In genomic region chr10:112461029-112461887, GRCh38 we compare ENCODE assay signal across 11 cellular contexts. TPM values are rescaled to one million over a fixed set of nuclear protein-coding genes. Genes with fewer than 3 reads are reported as not detected.
DNase-seq lines count a peak whose midpoint lies in the region; ATAC-seq and TF ChIP-seq lines count a peak whose summit lies in the region.
"Had no signal": no experiment of that assay in that cellular context is flagged by ENCODE, and none has a peak within 500 bp of the region (broad histone marks: within the 10 kb centered on the region; RNA-seq: fewer than 3 reads in every experiment).

No MANE protein-coding gene starts in this region.

- WGBS in mesodermal cell (ENCODE audit: insufficient coverage in 2 of 2), 2 experiments, result 91 to 100% methylated on average over 3 of the region's 4 CpGs

- no peak overlapping the region for H2AFZ ChIP-seq in DND-41 (ENCODE audit: low read depth, low read length)

- TF ChIP-seq CTCF in DND-41 (IDR thresholded peaks at IDR 0.05; ENCODE audit: borderline replicate concordance, extremely low read depth, low read length, poor library complexity, severe bottlenecking) (no peak), GM10248 (IDR thresholded peaks at IDR 0.05; ENCODE audit: control extremely low read depth, extremely low read depth, low read depth, missing control alignments) (no peak)

- H3K9me3 ChIP-seq in DND-41 (ENCODE audit: insufficient read depth, low read length, severe bottlenecking) (no peaks in the 10 kb centered on the region), mesodermal cell (ENCODE audit: control insufficient read depth, low read length) (no peaks in the 10 kb centered on the region)
- H3K9me3 ChIP-seq: esophagus muscularis mucosa had no signal

- POLR2A ChIA-PET in GM10248 (lab: Yijun Ruan, JAX), result interaction anchor here (0.5 kb wide), 1 partner anchor 82 kb away, joined by 7 read pairs; no protein-coding TSS in a partner anchor

- no peaks in the 10 kb centered on the region for H4K20me1 ChIP-seq in DND-41 (ENCODE audit: insufficient read depth, low read length)

- CTCF ChIA-PET in GM10248 (lab: Yijun Ruan, JAX), result interaction anchor here (0.8 to 3.8 kb wide), 7 partner anchors 8 to 26 kb away, joined by 3 to 31 read pairs (median 4); no protein-coding TSS in a partner anchor

- H3K9ac ChIP-seq in DND-41 (ENCODE audit: low read depth, low read length), result no peak overlapping the region

- H3K36me3 ChIP-seq in DND-41 (ENCODE audit: insufficient read depth, low read length), result peaks cover 36% of the 10 kb centered on the region
- peaks cover 41% of the 10 kb centered on the region for H3K36me3 ChIP-seq in mesodermal cell (ENCODE audit: control insufficient read depth, insufficient read depth, low read length)

- H3K4me2 ChIP-seq in DND-41 (ENCODE audit: insufficient read depth, low read length), result no peak overlapping the region

- H3K79me2 ChIP-seq in DND-41 (ENCODE audit: insufficient read depth, low read length), result peaks cover 3% of the 10 kb centered on the region; the same call in 1 of the 2 replicates

- H3K27ac ChIP-seq in DND-41 (ENCODE audit: low read length), result no peak overlapping the region
- peak overlapping the region; percentile 55 for H3K27ac ChIP-seq in mesodermal cell (ENCODE audit: low read depth, low read length, severe bottlenecking)
- H3K27ac ChIP-seq: esophagus muscularis mucosa had no signal

- no peaks in the 10 kb centered on the region for H3K27me3 ChIP-seq in DND-41 (ENCODE audit: insufficient read depth, low read length, poor library complexity)
- H3K27me3 ChIP-seq: esophagus muscularis mucosa had no signal

- peak; percentile 54 for DNase-seq in DND-41
- peak; percentile 70 for DNase-seq in LoVo (ENCODE audit: low spot score)
- peak; percentile 13 for DNase-seq in activated naive CD8-positive, alpha-beta T cell treated with anti-CD3 and anti-CD28 coated beads, Interleukin-2, amount 50 U/mL, for 16 hours (ENCODE audit: low read depth, low spot score)
- no peak for DNase-seq in GM10248 (ENCODE audit: extremely low spot score)
- DNase-seq in SIG-M5 treated with dmso at 0.1 percent for 504 hours (lab: John Stamatoyannopoulos, UW; ENCODE audit: unreplicated experiment), result no peak
- no peak for DNase-seq in central memory CD4-positive, alpha-beta T cell
- DNase-seq: activated CD4-positive, alpha-beta T cell treated with anti-CD3 and anti-CD28 coated beads for 4 hours; NCI-H82 had no signal

- H3K4me1 ChIP-seq in DND-41 (ENCODE audit: insufficient read depth, low read length), result peaks cover 2% of the 10 kb centered on the region; the same call in 1 of the 2 replicates
- no peaks in the 10 kb centered on the region for H3K4me1 ChIP-seq in mesodermal cell (ENCODE audit: control insufficient read depth, insufficient read depth, low read length, poor library complexity, severe bottlenecking)
- H3K4me1 ChIP-seq: esophagus muscularis mucosa had no signal

- H3K4me3 ChIP-seq in DND-41 (ENCODE audit: low read depth in 1 of 2, low read length in 2 of 2) (no peak overlapping the region), mesodermal cell (ENCODE audit: extremely low read depth, insufficient read depth, low read length, poor library complexity, severe bottlenecking) (no peak overlapping the region)
- H3K4me3 ChIP-seq: esophagus muscularis mucosa had no signal

- ATAC-seq in DND-41 (ENCODE audit: insufficient read depth, low read depth), result peak; percentile 88
- no peak for ATAC-seq in GM21381 (IDR thresholded peaks at IDR 0.05; ENCODE audit: unreplicated experiment)

RNA-seq across cellular contexts. Expression of gene VTI1A, which starts 14.2 kb away (rescaled TPM):
- polyA plus RNA-seq in mesodermal cell (2013, experiment 1 of 2), result 10.5 TPM
- polyA plus RNA-seq in mesodermal cell (2013, experiment 2 of 2), result 14.1 TPM

RNA-seq across cellular contexts. Expression of gene ZDHHC6, which starts 14.5 kb away (rescaled TPM):
- 21.5 TPM for polyA plus RNA-seq in mesodermal cell (2013, experiment 1 of 2)
- polyA plus RNA-seq in mesodermal cell (2013, experiment 2 of 2), result 23.4 TPM

Comparison
In these comparisons a context has a peak if more than half of its experiments do, and no peak if none do; other contexts are left out.
1. DNase-seq: peak in DND-41 (single experiment), LoVo (single experiment) and activated naive CD8-positive, alpha-beta T cell treated with anti-CD3 and anti-CD28 coated beads, Interleukin-2, amount 50 U/mL, for 16 hours (single experiment); none in GM10248 (single experiment), SIG-M5 treated with dmso at 0.1 percent for 504 hours (single experiment) and central memory CD4-positive, alpha-beta T cell (single experiment).